Comparison of ENCODE assay signal across 8 cellular contexts in genomic region chrX:49163555-49164419, GRCh38. TPM values are rescaled to one million over a fixed set of nuclear protein-coding genes. Genes with fewer than 3 reads are reported as not detected.
DNase-seq lines count a peak whose midpoint lies in the region; ATAC-seq and TF ChIP-seq lines count a peak whose summit lies in the region.

No MANE protein-coding gene starts in this region.

- CTCF ChIA-PET in RWPE1 (lab: Yijun Ruan, JAX) = interaction anchor here (0.5 to 1.2 kb wide), 4 partner anchors 18 to 477 kb away, joined by 3 to 5 read pairs (median 4); no protein-coding TSS in a partner anchor

- no peaks in the 10 kb centered on the region for H3K36me3 ChIP-seq in Karpas-422 (ENCODE audit: insufficient read depth, low read length)
- H3K36me3 ChIP-seq in neural cell (ENCODE audit: insufficient read depth, low read length) = no peaks in the 10 kb centered on the region

- H3K9ac ChIP-seq in Karpas-422 (ENCODE audit: low read length) = peak overlapping the region; percentile 67
- peak overlapping the region; percentile 44 for H3K9ac ChIP-seq in neural cell (ENCODE audit: low read length)

- no peaks in the 10 kb centered on the region for H3K27me3 ChIP-seq in Karpas-422 (ENCODE audit: low read length)
- no peaks in the 10 kb centered on the region for H3K27me3 ChIP-seq in neural cell (ENCODE audit: insufficient read depth, low read depth, low read length)

- H3K79me2 ChIP-seq in Karpas-422 (ENCODE audit: low read length) = no peaks in the 10 kb centered on the region
- no peaks in the 10 kb centered on the region for H3K79me2 ChIP-seq in neural cell (replicated peaks; ENCODE audit: insufficient read depth, low read length)

- H3K27ac ChIP-seq in Karpas-422 (ENCODE audit: low read length) (peak overlapping the region; percentile 55; the same call in 1 of the 2 replicates), RWPE1 (peak overlapping the region; percentile 100), neural cell (ENCODE audit: low read length) (no peak overlapping the region)

- H2AFZ ChIP-seq in Karpas-422 (ENCODE audit: low read length) (no peak overlapping the region; the same call in 1 of the 2 replicates), neural cell (ENCODE audit: low read depth, low read length) (no peak overlapping the region)

- no peaks in the 10 kb centered on the region for H3K9me2 ChIP-seq in Karpas-422 (replicated peaks; ENCODE audit: insufficient read depth, low read length)
- no peaks in the 10 kb centered on the region for H3K9me2 ChIP-seq in neural cell (ENCODE audit: insufficient read depth, low read length)

- DNase-seq in DMS 273 (lab: John Stamatoyannopoulos, UW; ENCODE audit: unreplicated experiment) (peak; percentile 91), Karpas-422 (peak; percentile 91), RWPE1 (ENCODE audit: low spot score) (peak; percentile 66), activated gamma-delta T cell (lab: John Stamatoyannopoulos, UW) (peak; percentile 71), fibroblast of villous mesenchyme (ENCODE audit: low read depth) (peak; percentile 86), stromal cell of bone marrow (ENCODE audit: low read depth) (peak; percentile 58)

- H3K4me1 ChIP-seq in Karpas-422 (ENCODE audit: low read length) = peaks cover 25% of the 10 kb centered on the region

- POLR2A ChIA-PET in RWPE1 (lab: Yijun Ruan, JAX; ENCODE audit: low non-redundant PET) = interaction anchor here (0.6 kb wide), 1 partner anchor 199 kb away, joined by 15 read pairs; no protein-coding TSS in a partner anchor

- no peaks in the 10 kb centered on the region; the same call in 1 of the 2 replicates for H3K9me3 ChIP-seq in Karpas-422 (ENCODE audit: low read length)
- H3K9me3 ChIP-seq in neural cell (ENCODE audit: low read length) = no peaks in the 10 kb centered on the region

- no peaks in the 10 kb centered on the region for H4K20me1 ChIP-seq in Karpas-422 (ENCODE audit: insufficient read depth, low read depth, low read length)
- no peaks in the 10 kb centered on the region for H4K20me1 ChIP-seq in neural cell (ENCODE audit: insufficient read depth)

- H3K4me2 ChIP-seq in Karpas-422 (ENCODE audit: low read depth, low read length, poor library complexity, severe bottlenecking) (peak overlapping the region; percentile 64), neural cell (ENCODE audit: low read length) (no peak overlapping the region)

- no peaks in the 10 kb centered on the region for H3F3A ChIP-seq in neural cell (ENCODE audit: insufficient read depth, low read length, poor library complexity, severe bottlenecking)

- TF ChIP-seq CTCF in RWPE1 (conservative IDR thresholded peaks at IDR 0.05; ENCODE audit: low read depth) (peak; percentile 78), fibroblast of villous mesenchyme (IDR thresholded peaks at IDR 0.05; ENCODE audit: insufficient read depth, low read depth, low read length) (peak; percentile 52), neural cell (IDR thresholded peaks at IDR 0.05; ENCODE audit: poor library complexity, severe bottlenecking) (peak; percentile 73)

- peak; percentile 38 for ATAC-seq in GM21619 (IDR thresholded peaks at IDR 0.05; ENCODE audit: unreplicated experiment)

- TF ChIP-seq EP300 in neural cell (conservative IDR thresholded peaks at IDR 0.05; ENCODE audit: poor library complexity, severe bottlenecking) = no peak

- TF ChIP-seq RAD21 in neural cell (conservative IDR thresholded peaks at IDR 0.05) = no peak

- peak overlapping the region; percentile 57; the same call in 1 of the 2 replicates for H3K4me3 ChIP-seq in Karpas-422 (ENCODE audit: low read length)
- H3K4me3 ChIP-seq in fibroblast of villous mesenchyme (ENCODE audit: low read depth, low read length) = peak overlapping the region; percentile 44
- H3K4me3 ChIP-seq in neural cell (ENCODE audit: low read length) = peak overlapping the region; percentile 58

TF ChIP-seq in neural cell, 6 proteins besides CTCF, POLR2A, EP300 and RAD21:
- TF ChIP-seq, protein P1, sequence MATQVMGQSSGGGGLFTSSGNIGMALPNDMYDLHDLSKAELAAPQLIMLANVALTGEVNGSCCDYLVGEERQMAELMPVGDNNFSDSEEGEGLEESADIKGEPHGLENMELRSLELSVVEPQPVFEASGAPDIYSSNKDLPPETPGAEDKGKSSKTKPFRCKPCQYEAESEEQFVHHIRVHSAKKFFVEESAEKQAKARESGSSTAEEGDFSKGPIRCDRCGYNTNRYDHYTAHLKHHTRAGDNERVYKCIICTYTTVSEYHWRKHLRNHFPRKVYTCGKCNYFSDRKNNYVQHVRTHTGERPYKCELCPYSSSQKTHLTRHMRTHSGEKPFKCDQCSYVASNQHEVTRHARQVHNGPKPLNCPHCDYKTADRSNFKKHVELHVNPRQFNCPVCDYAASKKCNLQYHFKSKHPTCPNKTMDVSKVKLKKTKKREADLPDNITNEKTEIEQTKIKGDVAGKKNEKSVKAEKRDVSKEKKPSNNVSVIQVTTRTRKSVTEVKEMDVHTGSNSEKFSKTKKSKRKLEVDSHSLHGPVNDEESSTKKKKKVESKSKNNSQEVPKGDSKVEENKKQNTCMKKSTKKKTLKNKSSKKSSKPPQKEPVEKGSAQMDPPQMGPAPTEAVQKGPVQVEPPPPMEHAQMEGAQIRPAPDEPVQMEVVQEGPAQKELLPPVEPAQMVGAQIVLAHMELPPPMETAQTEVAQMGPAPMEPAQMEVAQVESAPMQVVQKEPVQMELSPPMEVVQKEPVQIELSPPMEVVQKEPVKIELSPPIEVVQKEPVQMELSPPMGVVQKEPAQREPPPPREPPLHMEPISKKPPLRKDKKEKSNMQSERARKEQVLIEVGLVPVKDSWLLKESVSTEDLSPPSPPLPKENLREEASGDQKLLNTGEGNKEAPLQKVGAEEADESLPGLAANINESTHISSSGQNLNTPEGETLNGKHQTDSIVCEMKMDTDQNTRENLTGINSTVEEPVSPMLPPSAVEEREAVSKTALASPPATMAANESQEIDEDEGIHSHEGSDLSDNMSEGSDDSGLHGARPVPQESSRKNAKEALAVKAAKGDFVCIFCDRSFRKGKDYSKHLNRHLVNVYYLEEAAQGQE (IDR thresholded peaks at IDR 0.05; ENCODE audit: borderline replicate concordance) = no peak
- TF ChIP-seq SMC3 (conservative IDR thresholded peaks at IDR 0.05; ENCODE audit: poor library complexity) = peak; percentile 42

RNA-seq across cellular contexts. Expression of gene MAGIX, which starts 1.2 kb away (rescaled TPM):
- 1.7 TPM in 1 of 2 replicates, not detected in the other for total RNA-seq in Karpas-422 (2014; rRNA removed; shearing (Covaris generic); ENCODE audit: low replicate concordance)
- total RNA-seq in fibroblast of villous mesenchyme = 1.9 and 2.2 TPM in 2 replicates
- polyA plus RNA-seq in neural cell = 4.2 and 12.2 TPM in 2 replicates
- 0.97 and 2.2 TPM in 2 replicates for polyA minus RNA-seq in neural cell

RNA-seq across cellular contexts. Expression of gene PLP2, which starts 7.9 kb away (rescaled TPM):
- total RNA-seq in Karpas-422 (2014; rRNA removed; shearing (Covaris generic); ENCODE audit: low replicate concordance) = 11.0 and 37.0 TPM in 2 replicates
- total RNA-seq in fibroblast of villous mesenchyme = 19.0 and 29.6 TPM in 2 replicates
- not detected in 2 replicates for polyA plus RNA-seq in neural cell
- polyA minus RNA-seq in neural cell = not detected in 2 replicates

RNA-seq across cellular contexts. Expression of gene PRICKLE3, which starts 22.4 kb away (rescaled TPM):
- 4.0 and 15.5 TPM in 2 replicates for total RNA-seq in Karpas-422 (2014; rRNA removed; shearing (Covaris generic); ENCODE audit: low replicate concordance)
- 5.2 TPM in 2 replicates for total RNA-seq in fibroblast of villous mesenchyme
- polyA plus RNA-seq in neural cell = 0.45 TPM in 1 of 2 replicates, not detected in the other
- polyA minus RNA-seq in neural cell = not detected in 2 replicates

RNA-seq across cellular contexts. Expression of gene SYP, which starts 36.2 kb away (rescaled TPM):
- 0.86 and 1.2 TPM in 2 replicates for total RNA-seq in Karpas-422 (2014; rRNA removed; shearing (Covaris generic); ENCODE audit: low replicate concordance)
- under 0.01 TPM in 1 of 2 replicates, not detected in the other for total RNA-seq in fibroblast of villous mesenchyme
- polyA plus RNA-seq in neural cell = 240 and 281 TPM in 2 replicates
- 149 and 163 TPM in 2 replicates for polyA minus RNA-seq in neural cell

RNA-seq across cellular contexts. Expression of gene GPKOW, which starts 40.3 kb away (rescaled TPM):
- total RNA-seq in Karpas-422 (2014; rRNA removed; shearing (Covaris generic); ENCODE audit: low replicate concordance) = 8.2 and 20.7 TPM in 2 replicates
- 13.0 and 15.5 TPM in 2 replicates for total RNA-seq in fibroblast of villous mesenchyme
- polyA plus RNA-seq in neural cell = 22.9 and 27.3 TPM in 2 replicates
- polyA minus RNA-seq in neural cell = 20.9 and 24.7 TPM in 2 replicates
